In the genomic region with DNA sequence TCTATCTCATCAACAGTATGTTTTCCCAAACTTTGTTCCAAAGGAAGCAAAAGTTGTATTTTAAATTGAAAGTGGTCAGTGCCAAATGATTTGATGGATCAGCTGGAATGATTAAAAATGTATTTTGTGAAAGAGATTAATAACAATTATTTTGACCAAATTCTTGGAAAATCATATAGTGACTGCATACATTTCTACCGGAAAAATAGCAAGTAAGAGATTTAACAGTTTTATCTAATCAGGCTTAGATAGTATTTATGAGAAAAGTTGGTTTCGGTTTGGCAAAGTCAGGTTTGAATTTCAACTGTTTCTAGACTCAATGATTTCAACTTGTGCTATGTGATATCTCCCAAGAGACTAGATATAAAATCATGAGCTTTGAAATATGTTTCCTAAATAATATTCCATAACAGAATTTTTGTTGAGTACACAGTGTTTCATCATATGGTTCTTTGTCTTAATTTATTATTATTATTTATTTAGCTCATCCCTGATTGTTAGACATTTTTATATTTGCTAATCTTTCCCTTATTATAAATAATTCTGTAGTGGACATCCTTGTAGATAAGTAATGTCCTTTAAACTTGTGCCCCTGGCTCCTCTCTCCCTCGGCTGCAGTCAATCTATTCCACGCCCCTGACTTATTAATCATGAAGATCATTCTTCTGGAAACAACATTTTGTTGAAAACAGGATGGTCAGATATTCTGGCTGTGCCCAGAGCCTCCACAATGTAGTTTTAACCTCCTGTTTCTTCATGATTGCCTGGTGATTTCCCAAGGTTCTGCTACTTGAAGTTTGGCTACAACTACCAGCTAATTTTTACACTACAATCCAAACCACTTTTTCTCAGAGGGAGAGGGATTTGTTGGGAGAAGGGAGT, we compare ENCODE assay signal across 1 cellular context.
TF ChIP-seq lines count a peak whose summit lies in the region.

No MANE protein-coding gene starts in this region.

TF ChIP-seq in endothelial cell of umbilical vein, 7 proteins besides CTCF, POLR2A, EP300 and RAD21:
- TF ChIP-seq EZH2 (IDR thresholded peaks at IDR 0.05; ENCODE audit: borderline replicate concordance, low read depth, low read length, severe bottlenecking) (no peak), FOS (IDR thresholded peaks at IDR 0.05; ENCODE audit: borderline replicate concordance, insufficient read depth, low read length) (no peak), MYC (IDR thresholded peaks at IDR 0.05; ENCODE audit: low read depth, low read length) (no peak), POLR2AphosphoS5 (IDR thresholded peaks at IDR 0.05; ENCODE audit: insufficient read depth, low read depth, low read length) (no peak), GATA2 (IDR thresholded peaks at IDR 0.05; ENCODE audit: insufficient read depth, insufficient read length, low read depth, low read length) (no peak), MAX (IDR thresholded peaks at IDR 0.05; ENCODE audit: insufficient read depth, insufficient read length) (no peak), JUN (IDR thresholded peaks at IDR 0.05; ENCODE audit: borderline replicate concordance, insufficient read depth, insufficient read length, low read depth) (no peak)
